ENCODE assay signal across 1 cellular context in the genomic region with DNA sequence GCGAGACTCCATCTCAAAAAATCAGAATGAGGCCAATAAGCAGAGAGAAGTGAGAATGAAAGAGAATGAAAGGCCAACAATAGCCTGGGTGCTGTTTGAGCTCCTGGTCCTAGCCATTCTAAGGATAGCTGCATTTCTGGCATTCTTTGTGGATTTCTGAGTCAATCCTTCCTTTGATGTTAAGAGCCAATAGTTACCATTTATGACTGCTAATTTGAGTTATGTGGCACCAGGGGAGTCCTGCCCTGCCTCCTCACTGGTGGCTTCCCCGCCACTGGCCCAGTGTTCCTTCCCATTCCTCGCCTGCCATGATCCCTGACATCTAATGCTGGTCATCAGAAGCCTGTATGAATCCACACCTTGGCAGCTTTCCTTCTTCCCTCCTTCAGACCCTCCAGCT.
TF ChIP-seq lines count a peak whose summit lies in the region.

No MANE protein-coding gene starts in this region.

TF ChIP-seq in H1, 55 proteins besides CTCF, POLR2A, EP300 and RAD21:
- TF ChIP-seq ZNF274 (IDR thresholded peaks at IDR 0.05; ENCODE audit: borderline replicate concordance, extremely low read depth, low read length) (no peak), SP4 (IDR thresholded peaks at IDR 0.05; ENCODE audit: low read length) (no peak), YY1 (IDR thresholded peaks at IDR 0.05; ENCODE audit: low read depth, low read length) (no peak), KDM5A (IDR thresholded peaks at IDR 0.05; ENCODE audit: low read length) (no peak)
- TF ChIP-seq, protein P1, sequence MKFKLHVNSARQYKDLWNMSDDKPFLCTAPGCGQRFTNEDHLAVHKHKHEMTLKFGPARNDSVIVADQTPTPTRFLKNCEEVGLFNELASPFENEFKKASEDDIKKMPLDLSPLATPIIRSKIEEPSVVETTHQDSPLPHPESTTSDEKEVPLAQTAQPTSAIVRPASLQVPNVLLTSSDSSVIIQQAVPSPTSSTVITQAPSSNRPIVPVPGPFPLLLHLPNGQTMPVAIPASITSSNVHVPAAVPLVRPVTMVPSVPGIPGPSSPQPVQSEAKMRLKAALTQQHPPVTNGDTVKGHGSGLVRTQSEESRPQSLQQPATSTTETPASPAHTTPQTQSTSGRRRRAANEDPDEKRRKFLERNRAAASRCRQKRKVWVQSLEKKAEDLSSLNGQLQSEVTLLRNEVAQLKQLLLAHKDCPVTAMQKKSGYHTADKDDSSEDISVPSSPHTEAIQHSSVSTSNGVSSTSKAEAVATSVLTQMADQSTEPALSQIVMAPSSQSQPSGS (IDR thresholded peaks at IDR 0.05; ENCODE audit: low read length), result no peak
TF ChIP-seq in H1: peak in this region for 0.
